In genomic region chr15:49460411-49460941, GRCh38 we compare ENCODE assay signal across 21 cellular contexts. TPM values are rescaled to one million over a fixed set of nuclear protein-coding genes. Genes with fewer than 3 reads are reported as not detected.
A peak's percentile ranks its signal among the peaks of the same experiment; 100 is the strongest.
DNase-seq lines count a peak whose midpoint lies in the region; ATAC-seq, FAIRE-seq and TF ChIP-seq lines count a peak whose summit lies in the region.
"Had no signal": no experiment of that assay in that cellular context is flagged by ENCODE, and none has a peak within 500 bp of the region (broad histone marks: within the 10 kb centered on the region; RNA-seq: fewer than 3 reads in every experiment).

No MANE protein-coding gene starts in this region.

- H3K23ac ChIP-seq in mesenchymal stem cell (ENCODE audit: low read length in 2 of 2), result no peak overlapping the region

- H3K27ac ChIP-seq in GM23248 (peak overlapping the region; percentile 79), mesenchymal stem cell (ENCODE audit: low read length, poor library complexity, severe bottlenecking) (no peak overlapping the region), tibial nerve (peak overlapping the region in 3 of 4 donors; percentile 13 to 68 (median 64))
- H3K27ac ChIP-seq: C4-2B, HL-60, RWPE1, SJCRH30 had no signal

- H3K36me3 ChIP-seq in GM23248 (ENCODE audit: low read depth) (peaks cover 42% of the 10 kb centered on the region), mesenchymal stem cell (ENCODE audit: control insufficient read depth in 1 of 2, insufficient read depth in 2 of 2, low read depth in 1 of 2, low read length in 2 of 2) (peaks cover 0 to 95% of the 10 kb centered on the region in 2 experiments), tibial nerve (no peaks in the 10 kb centered on the region)
- H3K36me3 ChIP-seq: HAP-1 had no signal

- H3K4me3 ChIP-seq in GM23248 (peak overlapping the region; percentile 37; the same call in 1 of the 2 replicates), mesenchymal stem cell (ENCODE audit: insufficient read depth in 1 of 2, low read depth in 1 of 2, low read length in 2 of 2) (peak overlapping the region in 1 of 2 experiments; percentile 60), tibial nerve (no peak overlapping the region)
- H3K4me3 ChIP-seq: GM12878, HAP-1, SJCRH30 had no signal

- H3K9ac ChIP-seq in GM23248 (peak overlapping the region; percentile 24; the same call in 1 of the 2 replicates), mesenchymal stem cell (ENCODE audit: low read length) (peak overlapping the region; percentile 76)

- no peak overlapping the region for H3K18ac ChIP-seq in mesenchymal stem cell (ENCODE audit: low read depth in 1 of 2, low read length in 2 of 2)

- H3K4me2 ChIP-seq in GM23248 (ENCODE audit: unreplicated experiment) (peak overlapping the region; percentile 52), mesenchymal stem cell (ENCODE audit: low read length, poor library complexity, severe bottlenecking) (no peak overlapping the region)

- intact Hi-C loops in left colon (cut with DNase I, micrococcal nuclease), result no loop called here

- no peak for TF ChIP-seq CTCF in tibial nerve (IDR thresholded peaks at IDR 0.05)

- peaks cover 97% of the 10 kb centered on the region for H3F3A ChIP-seq in GM23248 (ENCODE audit: insufficient read depth)

- 3 to 7% methylated on average over 2 of the region's 2 CpGs for WGBS in GM23248 (ENCODE audit: low coverage in 1 of 2, low lambda C conversion rate in 2 of 2, missing lambda C conversion rate in 2 of 2), 2 experiments
- WGBS in mesenchymal stem cell, result 100% methylated on average over 2 of the region's 2 CpGs
- 24 to 33% methylated on average over 2 of the region's 2 CpGs for WGBS in tibial nerve, 2 donors

- no peak for TF ChIP-seq EP300 in tibial nerve (IDR thresholded peaks at IDR 0.05)

- FAIRE-seq in endometrium (lab: Jason Lieb, UNC), result peak; percentile 82
- FAIRE-seq: GM12878, GM18507 had no signal

- H3K14ac ChIP-seq in mesenchymal stem cell (ENCODE audit: low read length in 2 of 2), result no peak overlapping the region

- H3K9me3 ChIP-seq in GM23248 (ENCODE audit: low read depth) (no peaks in the 10 kb centered on the region), mesenchymal stem cell (ENCODE audit: control insufficient read depth, low read length) (no peaks in the 10 kb centered on the region), tibial nerve (no peaks in the 10 kb centered on the region)
- H3K9me3 ChIP-seq: HAP-1, SJCRH30 had no signal

- H3K27me3 ChIP-seq in GM23248 (replicated peaks; ENCODE audit: insufficient read depth) (no peaks in the 10 kb centered on the region), mesenchymal stem cell (ENCODE audit: control insufficient read depth in 1 of 2, insufficient read depth in 1 of 2, low read length in 2 of 2) (no peaks in the 10 kb centered on the region), tibial nerve (no peaks in the 10 kb centered on the region)
- H3K27me3 ChIP-seq: SJCRH30 had no signal

- H4K8ac ChIP-seq in mesenchymal stem cell (ENCODE audit: low read length), result no peak overlapping the region

- no peak overlapping the region for H2BK120ac ChIP-seq in mesenchymal stem cell (ENCODE audit: low read depth, low read length)

- ATAC-seq in left colon, result no peak
- no peak for ATAC-seq in HG02981 (IDR thresholded peaks at IDR 0.05; ENCODE audit: unreplicated experiment)
- ATAC-seq: GM12878 had no signal

- no peak overlapping the region for H2BK15ac ChIP-seq in mesenchymal stem cell (ENCODE audit: low read depth, poor library complexity, severe bottlenecking)

- peaks cover 100% of the 10 kb centered on the region for H3K79me2 ChIP-seq in GM23248 (ENCODE audit: insufficient read depth)

- H4K91ac ChIP-seq in mesenchymal stem cell (ENCODE audit: low read length), result no peak overlapping the region

- H3K9me2 ChIP-seq in GM23248 (ENCODE audit: insufficient read depth), result no peaks in the 10 kb centered on the region

- H2BK12ac ChIP-seq in mesenchymal stem cell (ENCODE audit: low read length in 2 of 2), result no peak overlapping the region

- H3K4ac ChIP-seq in mesenchymal stem cell (ENCODE audit: low read depth in 1 of 2, low read length in 2 of 2), result no peak overlapping the region

- no peaks in the 10 kb centered on the region for H4K20me1 ChIP-seq in GM23248 (ENCODE audit: insufficient read depth)

- TF ChIP-seq POLR2A in tibial nerve (IDR thresholded peaks at IDR 0.05), result no peak

- no peak overlapping the region for H2BK5ac ChIP-seq in mesenchymal stem cell (ENCODE audit: low read depth, low read length, poor library complexity, severe bottlenecking)

- H3K4me1 ChIP-seq in GM23248 (ENCODE audit: insufficient read depth) (peaks cover 94% of the 10 kb centered on the region), mesenchymal stem cell (ENCODE audit: control insufficient read depth, insufficient read depth, low read depth, low read length) (no peaks in the 10 kb centered on the region), tibial nerve (peaks cover 4 to 87% (median 17%) of the 10 kb centered on the region in 4 donors)
- H3K4me1 ChIP-seq: HAP-1, SJCRH30 had no signal

- no peak overlapping the region for H2AK5ac ChIP-seq in mesenchymal stem cell (ENCODE audit: low read length, severe bottlenecking)

- no peak overlapping the region for H2AFZ ChIP-seq in GM23248
- no peak overlapping the region for H2AFZ ChIP-seq in mesenchymal stem cell (ENCODE audit: low read depth, low read length)

- in situ Hi-C loops in GM23248 (cut with MboI), result no loop called here

- no peaks in the 10 kb centered on the region for H3K79me1 ChIP-seq in mesenchymal stem cell (replicated peaks; ENCODE audit: low read length, poor library complexity, severe bottlenecking)

- peak; percentile 53 for DNase-seq in GM23248
- DNase-seq in mesenchymal stem cell, result no peak
- no peak for DNase-seq in tibial nerve (ENCODE audit: low spot score in 2 of 2)
- no peak for DNase-seq in left colon
- no peak for DNase-seq in SKM-1 (lab: John Stamatoyannopoulos, UW; ENCODE audit: unreplicated experiment)
- DNase-seq: KBM-7; NCI-H1092; NCI-H2107; NCI-H226; NCI-H526; NK-92 treated with Interleukin-12 subunit alpha and Interleukin-12 subunit beta, amount 100 ng/mL, for 24 hours; OCI-M1; SJCRH30 had no signal

RNA-seq across cellular contexts. Expression of gene FGF7, which starts 37.4 kb away (rescaled TPM):
- total RNA-seq in GM23248 (2014; rRNA removed; shearing (Covaris generic)), result 331 and 351 TPM in 2 replicates
- 362 and 400 TPM in 2 replicates for polyA plus RNA-seq in GM23248 (2016; fragmentation: Nextera tagmentation; extraction: Ambion mirVana)
- 30.7 TPM for polyA plus RNA-seq in mesenchymal stem cell (2013, experiment 1 of 2)
- polyA plus RNA-seq in mesenchymal stem cell (2013, experiment 2 of 2), result 30.1 TPM
- 100 to 1,000 TPM; 102 to 240 (median 175) TPM for total RNA-seq in tibial nerve
- total RNA-seq in left colon, result 10 to 100 TPM in 1 of 2 donors, 1 to 10 TPM in 1; 4.5 to 11.0 TPM
- polyA plus RNA-seq: GM12878 had no signal

Comparison
In these comparisons a context has a peak if more than half of its experiments do, and no peak if none do; other contexts are left out.
1. RNA of gene FGF7, which starts 37.4 kb away (total RNA-seq): 331 to 351 TPM in GM23248 and 102 to 240 TPM in tibial nerve; 4.5 to 11.0 TPM in left colon; every median in the first group is over 4 times any median in the second.